Comparison of ENCODE assay signal across 21 cellular contexts in the genomic region with DNA sequence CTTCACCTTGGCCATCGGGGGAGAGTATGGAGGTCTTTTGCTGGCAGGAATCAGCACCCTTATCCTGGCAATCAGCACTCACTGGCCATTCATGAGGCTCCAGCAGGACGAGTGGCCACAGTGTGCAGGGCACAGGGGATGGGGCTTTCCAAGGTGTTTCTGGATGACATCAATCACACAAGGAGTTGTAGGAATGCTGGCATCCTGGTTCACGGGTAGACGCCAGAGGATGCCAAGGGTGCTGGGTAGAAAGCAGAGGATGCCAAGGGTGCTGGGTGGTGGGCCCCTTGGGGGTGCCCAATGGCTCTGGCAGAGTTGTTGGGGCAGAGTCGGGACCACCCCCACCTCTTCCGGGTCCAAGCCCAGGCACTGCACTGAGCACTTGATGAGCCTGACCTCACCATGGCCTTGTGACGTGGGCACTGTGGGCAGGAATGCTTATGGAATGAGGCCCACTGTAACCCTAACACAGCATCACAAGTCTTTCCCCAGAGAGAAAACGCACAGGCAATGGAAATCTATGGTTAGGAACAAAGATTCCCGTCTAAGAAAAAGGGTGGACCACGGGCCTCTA. TPM values are rescaled to one million over a fixed set of nuclear protein-coding genes. Genes with fewer than 3 reads are reported as not detected.
DNase-seq lines count a peak whose midpoint lies in the region; ATAC-seq and TF ChIP-seq lines count a peak whose summit lies in the region.
"Had no signal": no experiment of that assay in that cellular context is flagged by ENCODE, and none has a peak within 500 bp of the region (broad histone marks: within the 10 kb centered on the region; RNA-seq: fewer than 3 reads in every experiment).

No MANE protein-coding gene starts in this region.

- DNase-seq in activated naive CD4-positive, alpha-beta T cell treated with anti-CD3 and anti-CD28 coated beads for 36 hours: no peak
- DNase-seq in activated naive CD4-positive, alpha-beta T cell treated with anti-CD3 and anti-CD28 coated beads, Interleukin-2, amount 50 U/mL, for 16 hours: no peak
- DNase-seq in iPS-NIHi11 (ENCODE audit: low spot score): peak; percentile 5
- DNase-seq in spleen: peak; percentile 45
- DNase-seq in occipital lobe (lab: John Stamatoyannopoulos, UW): no peak
- DNase-seq in mucosa of gallbladder (ENCODE audit: low spot score): no peak
- DNase-seq in naive thymus-derived CD4-positive, alpha-beta T cell: no peak
- DNase-seq: 8988T, AML-193, DMS53, GDM1, NCI-H1105 treated with DMSO at 0.1 percent for 48 hours, NCI-H2029 treated with DMSO at 0.1 percent for 48 hours, NCI-H226, NCI-H510A treated with DMSO at 0.1 percent for 48 hours, NCI-H748 treated with DMSO at 0.1 percent for 48 hours, PC-9, RPMI8226 had no signal

- peaks cover 2% of the 10 kb centered on the region for H3K36me3 Mint-ChIP-seq in activated naive CD4-positive, alpha-beta T cell treated with anti-CD3 and anti-CD28 coated beads for 36 hours (ENCODE audit: low read depth)
- H3K36me3 Mint-ChIP-seq in activated T-helper 17 cell treated with anti-CD3 and anti-CD28 coated beads, Interleukin-2, amount 50 U/mL, for 72 hours (ENCODE audit: low read depth): peaks cover 3% of the 10 kb centered on the region
- peaks cover 0 to 9% (median 2%) of the 10 kb centered on the region in 5 donors for H3K36me3 Mint-ChIP-seq in naive thymus-derived CD4-positive, alpha-beta T cell

- ATAC-seq in activated T-helper 17 cell treated with anti-CD3 and anti-CD28 coated beads, Interleukin-2, amount 50 U/mL, for 72 hours (replicated peaks): no peak
- ATAC-seq in naive thymus-derived CD4-positive, alpha-beta T cell: no peak

- peaks cover 0 to 14% (median 8%) of the 10 kb centered on the region in 8 donors for H3K9me3 ChIP-seq in spleen
- no peaks in the 10 kb centered on the region for H3K9me3 ChIP-seq in naive thymus-derived CD4-positive, alpha-beta T cell (ENCODE audit: control insufficient read depth in 2 of 3, low read length in 3 of 3)

- POLR2A ChIA-PET in naive thymus-derived CD4-positive, alpha-beta T cell (lab: Charles Lee): no interaction called here

- no peaks in the 10 kb centered on the region for H3K4me1 Mint-ChIP-seq in activated naive CD4-positive, alpha-beta T cell treated with anti-CD3 and anti-CD28 coated beads for 36 hours (ENCODE audit: low read depth)
- no peaks in the 10 kb centered on the region for H3K4me1 Mint-ChIP-seq in activated T-helper 17 cell treated with anti-CD3 and anti-CD28 coated beads, Interleukin-2, amount 50 U/mL, for 72 hours
- no peaks in the 10 kb centered on the region for H3K4me1 Mint-ChIP-seq in naive thymus-derived CD4-positive, alpha-beta T cell

- no peak for TF ChIP-seq CTCF in spleen (IDR thresholded peaks at IDR 0.05 in 8 of 11, conservative IDR thresholded peaks at IDR 0.05 in 3 of 11)

- 72 to 87% (median 86%) methylated on average over 10 of the region's 10 CpGs for WGBS in spleen, 5 donors

- H3K27ac Mint-ChIP-seq in activated naive CD4-positive, alpha-beta T cell treated with anti-CD3 and anti-CD28 coated beads for 36 hours: peak overlapping the region; percentile 14
- peak overlapping the region; percentile 6 for H3K27ac Mint-ChIP-seq in activated T-helper 17 cell treated with anti-CD3 and anti-CD28 coated beads, Interleukin-2, amount 50 U/mL, for 72 hours
- no peak overlapping the region for H3K27ac Mint-ChIP-seq in naive thymus-derived CD4-positive, alpha-beta T cell

- peaks cover 6% of the 10 kb centered on the region for H3K9me3 Mint-ChIP-seq in activated naive CD4-positive, alpha-beta T cell treated with anti-CD3 and anti-CD28 coated beads for 36 hours
- H3K9me3 Mint-ChIP-seq in activated T-helper 17 cell treated with anti-CD3 and anti-CD28 coated beads, Interleukin-2, amount 50 U/mL, for 72 hours: no peaks in the 10 kb centered on the region
- H3K9me3 Mint-ChIP-seq in naive thymus-derived CD4-positive, alpha-beta T cell: peaks cover 0 to 9% (median 6%) of the 10 kb centered on the region in 11 donors

- no peak for TF ChIP-seq POLR2A in spleen (IDR thresholded peaks at IDR 0.05)

- no peaks in the 10 kb centered on the region for H3K27me3 ChIP-seq in spleen (replicated peaks in 1 of 7)
- H3K27me3 ChIP-seq in naive thymus-derived CD4-positive, alpha-beta T cell (ENCODE audit: control insufficient read depth in 2 of 2, insufficient read depth in 2 of 2, low read length in 2 of 2): no peaks in the 10 kb centered on the region

- H3K36me3 ChIP-seq in spleen: no peaks in the 10 kb centered on the region
- no peaks in the 10 kb centered on the region for H3K36me3 ChIP-seq in naive thymus-derived CD4-positive, alpha-beta T cell (ENCODE audit: control insufficient read depth in 2 of 3, insufficient read depth in 3 of 3, low read length in 3 of 3)

- H3K27me3 Mint-ChIP-seq in activated naive CD4-positive, alpha-beta T cell treated with anti-CD3 and anti-CD28 coated beads for 36 hours (ENCODE audit: low read depth): no peaks in the 10 kb centered on the region
- no peaks in the 10 kb centered on the region for H3K27me3 Mint-ChIP-seq in activated T-helper 17 cell treated with anti-CD3 and anti-CD28 coated beads, Interleukin-2, amount 50 U/mL, for 72 hours
- H3K27me3 Mint-ChIP-seq in naive thymus-derived CD4-positive, alpha-beta T cell: no peaks in the 10 kb centered on the region
- H3K27me3 Mint-ChIP-seq: IgD-negative memory B cell had no signal

- CTCF ChIA-PET in activated naive CD4-positive, alpha-beta T cell treated with anti-CD3 and anti-CD28 coated beads for 36 hours (lab: Charles Lee): no interaction called here
- CTCF ChIA-PET in naive thymus-derived CD4-positive, alpha-beta T cell (lab: Charles Lee): no interaction called here

- H3K4me3 Mint-ChIP-seq in activated naive CD4-positive, alpha-beta T cell treated with anti-CD3 and anti-CD28 coated beads for 36 hours: no peak overlapping the region
- H3K4me3 Mint-ChIP-seq in activated T-helper 17 cell treated with anti-CD3 and anti-CD28 coated beads, Interleukin-2, amount 50 U/mL, for 72 hours: no peak overlapping the region
- no peak overlapping the region for H3K4me3 Mint-ChIP-seq in naive thymus-derived CD4-positive, alpha-beta T cell
- H3K4me3 Mint-ChIP-seq: IgD-negative memory B cell had no signal

- no peak overlapping the region for H3K27ac ChIP-seq in spleen
- no peak overlapping the region for H3K27ac ChIP-seq in naive thymus-derived CD4-positive, alpha-beta T cell (ENCODE audit: low read depth, low read length)
- H3K27ac ChIP-seq: C4-2B, PC-9 had no signal

- no peaks in the 10 kb centered on the region for H3K4me1 ChIP-seq in spleen
- H3K4me1 ChIP-seq in naive thymus-derived CD4-positive, alpha-beta T cell (ENCODE audit: control insufficient read depth in 2 of 2, insufficient read depth in 2 of 2, low read length in 2 of 2): no peaks in the 10 kb centered on the region

- no peak overlapping the region for H3K4me3 ChIP-seq in spleen
- H3K4me3 ChIP-seq in naive thymus-derived CD4-positive, alpha-beta T cell (ENCODE audit: low read length): no peak overlapping the region
- H3K4me3 ChIP-seq: PC-9 had no signal

- intact Hi-C loops in activated naive CD4-positive, alpha-beta T cell treated with anti-CD3 and anti-CD28 coated beads for 36 hours (cut with micrococcal nuclease): no loop called here
- intact Hi-C loops in spleen (cut with DNase I; ENCODE audit: low total_unique reads): no loop called here
- intact Hi-C loops in naive thymus-derived CD4-positive, alpha-beta T cell (cut with micrococcal nuclease): no loop called here

RNA-seq across cellular contexts. Expression of a gene that starts 29.1 kb away (rescaled TPM):
- total RNA-seq in activated naive CD4-positive, alpha-beta T cell treated with anti-CD3 and anti-CD28 coated beads for 36 hours: 1 to 10 TPM; 2.1 to 2.2 TPM
- total RNA-seq in activated T-helper 17 cell treated with anti-CD3 and anti-CD28 coated beads, Interleukin-2, amount 50 U/mL, for 72 hours: 1 to 10 TPM; 1.2 to 4.2 TPM
- total RNA-seq in spleen (1 to 10 TPM in 3 of 7 donors, under 1 TPM in 2, not detected in 2; 0.58 to 5.3 (median 1.9) TPM), occipital lobe (not detected), mucosa of gallbladder (11.9 TPM)
- polyA plus RNA-seq in spleen: under 1 TPM; 0.46 to 0.67 (median 0.55) TPM
- total RNA-seq in naive thymus-derived CD4-positive, alpha-beta T cell: 1 to 10 TPM in 3 of 5 experiments, under 1 TPM in 2; 0.32 to 2.3 (median 2.2) TPM
- polyA plus RNA-seq in naive thymus-derived CD4-positive, alpha-beta T cell: not detected
- polyA plus RNA-seq: IgD-negative memory B cell had no signal

RNA-seq across cellular contexts. Expression of a gene that starts 30.2 kb away (rescaled TPM):
- total RNA-seq in activated naive CD4-positive, alpha-beta T cell treated with anti-CD3 and anti-CD28 coated beads for 36 hours: 10 to 100 TPM; 29.5 to 32.5 TPM
- total RNA-seq in activated T-helper 17 cell treated with anti-CD3 and anti-CD28 coated beads, Interleukin-2, amount 50 U/mL, for 72 hours: 100 to 1,000 TPM; 101 to 156 TPM
- 10 to 100 TPM; 50.6 to 74.3 (median 60.3) TPM for total RNA-seq in spleen
- polyA plus RNA-seq in spleen: 10 to 100 TPM; 21.3 to 40.1 (median 27.2) TPM
- total RNA-seq in occipital lobe: 95.8 TPM
- total RNA-seq in mucosa of gallbladder: 50.7 TPM
- total RNA-seq in naive thymus-derived CD4-positive, alpha-beta T cell: 100 to 1,000 TPM in 2 of 5 experiments, 10 to 100 TPM in 3; 73.9 to 123 (median 79.7) TPM
- polyA plus RNA-seq in naive thymus-derived CD4-positive, alpha-beta T cell: 10 to 100 TPM; 17.8 to 35.7 TPM

Comparison
In these comparisons a context has a peak if more than half of its experiments do, and no peak if none do; other contexts are left out.
1. DNase-seq: peak in iPS-NIHi11 (single experiment) and spleen (single experiment); none in activated naive CD4-positive, alpha-beta T cell treated with anti-CD3 and anti-CD28 coated beads for 36 hours (single experiment), activated naive CD4-positive, alpha-beta T cell treated with anti-CD3 and anti-CD28 coated beads, Interleukin-2, amount 50 U/mL, for 16 hours (single experiment), occipital lobe (single experiment), mucosa of gallbladder (single experiment) and naive thymus-derived CD4-positive, alpha-beta T cell (0 of 9).
2. H3K27ac Mint-ChIP-seq: peak in activated naive CD4-positive, alpha-beta T cell treated with anti-CD3 and anti-CD28 coated beads for 36 hours (single experiment) and activated T-helper 17 cell treated with anti-CD3 and anti-CD28 coated beads, Interleukin-2, amount 50 U/mL, for 72 hours (single experiment); none in naive thymus-derived CD4-positive, alpha-beta T cell (0 of 9).